In the genomic region with DNA sequence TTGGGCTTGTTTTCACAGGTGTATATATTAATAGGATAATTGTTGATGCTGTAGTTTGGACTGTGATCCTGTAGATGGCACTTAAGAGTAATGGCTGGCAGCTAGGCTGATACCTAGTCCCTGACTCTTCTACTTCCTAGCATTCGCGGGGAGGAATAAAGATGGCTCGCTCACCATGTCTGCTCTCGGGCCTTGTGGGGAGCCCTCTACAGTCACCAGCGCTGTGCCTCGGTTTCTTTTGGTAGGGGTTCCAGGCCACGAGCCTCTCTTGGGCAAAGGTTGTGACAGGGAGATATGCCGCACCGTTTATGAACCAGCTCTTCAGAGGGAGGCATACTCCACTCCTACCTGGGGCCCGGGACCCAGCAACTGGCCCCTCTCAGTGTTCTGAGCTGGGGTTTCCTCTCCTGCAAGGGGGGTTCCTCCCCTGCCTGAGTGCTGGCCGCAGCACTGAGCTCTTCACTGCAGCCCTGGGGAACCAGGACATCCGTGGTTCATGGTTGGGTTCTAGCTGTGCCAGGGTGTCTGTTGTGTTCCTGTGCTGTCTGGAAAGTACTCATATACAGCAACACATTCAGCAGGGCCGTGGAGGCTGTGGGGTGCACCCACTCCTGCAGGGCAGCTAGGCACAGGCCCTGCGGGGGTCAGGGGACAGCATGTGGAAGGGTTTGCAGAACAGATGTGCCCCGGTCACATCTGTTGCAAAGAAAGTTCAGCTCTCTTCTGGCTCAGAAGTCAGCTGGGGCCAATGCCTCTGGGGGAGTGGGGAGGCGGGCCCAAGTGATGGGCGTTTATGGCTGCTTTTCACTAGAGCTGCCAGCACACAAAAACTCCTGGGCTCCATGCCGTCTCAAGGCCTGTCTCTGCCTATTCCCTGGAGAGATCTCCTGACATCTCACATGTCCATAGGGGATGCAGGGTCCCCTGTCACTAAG, we compare ENCODE assay signal across 9 cellular contexts.
DNase-seq lines count a peak whose midpoint lies in the region; ATAC-seq, FAIRE-seq and TF ChIP-seq lines count a peak whose summit lies in the region.
"Had no signal": no experiment of that assay in that cellular context is flagged by ENCODE, and none has a peak within 500 bp of the region (broad histone marks: within the 10 kb centered on the region; RNA-seq: fewer than 3 reads in every experiment).

No MANE protein-coding gene starts in this region.

- no peak overlapping the region for H3K9ac ChIP-seq in astrocyte (ENCODE audit: low read length)

- H3K4me1 ChIP-seq in astrocyte (ENCODE audit: insufficient read depth, low read length) (no peaks in the 10 kb centered on the region), spleen (no peaks in the 10 kb centered on the region), aorta (ENCODE audit: control insufficient read depth in 1 of 2, insufficient read depth in 2 of 2, low read length in 2 of 2) (no peaks in the 10 kb centered on the region)

- intact Hi-C loops in spleen (cut with DNase I; ENCODE audit: low total_unique reads), result no loop called here
- intact Hi-C loops in aorta (cut with DNase I), result no loop called here

- H3K27me3 ChIP-seq in astrocyte (ENCODE audit: insufficient read depth, low read length) (no peaks in the 10 kb centered on the region), spleen (replicated peaks in 1 of 7) (no peaks in the 10 kb centered on the region), aorta (ENCODE audit: control insufficient read depth in 1 of 2, insufficient read depth in 2 of 2, low read length in 1 of 2) (no peaks in the 10 kb centered on the region)

- no peaks in the 10 kb centered on the region for H3K36me3 Mint-ChIP-seq in astrocyte (ENCODE audit: low read depth, unreplicated experiment)
- H3K36me3 Mint-ChIP-seq: activated naive CD8-positive, alpha-beta T cell had no signal

- H3K4me1 Mint-ChIP-seq in astrocyte (ENCODE audit: low read depth, unreplicated experiment), result peaks cover 5% of the 10 kb centered on the region

- H3K27ac Mint-ChIP-seq in astrocyte (ENCODE audit: unreplicated experiment), result no peak overlapping the region
- H3K27ac Mint-ChIP-seq: activated naive CD8-positive, alpha-beta T cell had no signal

- peaks cover 2% of the 10 kb centered on the region for H3K27me3 Mint-ChIP-seq in astrocyte (ENCODE audit: low read depth, unreplicated experiment)
- H3K27me3 Mint-ChIP-seq: activated naive CD8-positive, alpha-beta T cell had no signal

- TF ChIP-seq CTCF in astrocyte (IDR thresholded peaks at IDR 0.05; ENCODE audit: insufficient read depth, low read depth, low read length) (peak; percentile 37), spleen (IDR thresholded peaks at IDR 0.05 in 8 of 11, conservative IDR thresholded peaks at IDR 0.05 in 3 of 11) (no peak)

- ATAC-seq in GM18520 (IDR thresholded peaks at IDR 0.05; ENCODE audit: unreplicated experiment), result peak; percentile 67
- peak; percentile 71 for ATAC-seq in HG03521 (IDR thresholded peaks at IDR 0.05; ENCODE audit: unreplicated experiment)
- ATAC-seq in aorta (ENCODE audit: low FRiP score), result no peak

- in situ Hi-C loops in G401 (cut with HindIII; ENCODE audit: low sequenced_read_pairs), result no loop called here

- no peak overlapping the region for H3K4me2 ChIP-seq in astrocyte (ENCODE audit: low read length)

- H3K36me3 ChIP-seq in astrocyte (ENCODE audit: insufficient read depth, low read length) (no peaks in the 10 kb centered on the region), spleen (no peaks in the 10 kb centered on the region), aorta (ENCODE audit: control insufficient read depth in 1 of 2, insufficient read depth in 2 of 2, low read length in 1 of 2) (no peaks in the 10 kb centered on the region)

- H3K27ac ChIP-seq in astrocyte (ENCODE audit: low read depth, low read length), result no peak overlapping the region
- H3K27ac ChIP-seq in spleen, result no peak overlapping the region
- H3K27ac ChIP-seq in aorta (ENCODE audit: low read depth in 1 of 2, low read length in 2 of 2), result no peak overlapping the region

- no peak for TF ChIP-seq POLR2A in spleen (IDR thresholded peaks at IDR 0.05)

- FAIRE-seq in astrocyte (lab: Jason Lieb, UNC), result no peak

- H3K9me3 ChIP-seq in astrocyte (ENCODE audit: insufficient read depth, low read depth, low read length) (no peaks in the 10 kb centered on the region), spleen (no peaks in the 10 kb centered on the region), aorta (ENCODE audit: control insufficient read depth, low read length) (no peaks in the 10 kb centered on the region)

- H2AFZ ChIP-seq in astrocyte (ENCODE audit: low read depth, low read length), result no peak overlapping the region

- peak; percentile 10 for DNase-seq in A172 (ENCODE audit: low spot score)
- no peak for DNase-seq in astrocyte (ENCODE audit: low read depth)
- DNase-seq in spleen, result peak; percentile 59
- no peak for DNase-seq in aorta
- no peak for DNase-seq in G401 (ENCODE audit: low spot score)
- DNase-seq in activated gamma-delta T cell (lab: John Stamatoyannopoulos, UW), result no peak

- H3K4me3 Mint-ChIP-seq in astrocyte (ENCODE audit: unreplicated experiment), result no peak overlapping the region
- H3K4me3 Mint-ChIP-seq: activated naive CD8-positive, alpha-beta T cell had no signal

- WGBS in spleen, 5 donors, result 74 to 83% (median 78%) methylated on average over 4 to 18 of the region's 18 CpGs
- 83 to 85% methylated on average over 18 of the region's 18 CpGs for WGBS in aorta, 2 donors

- H3K9me3 Mint-ChIP-seq in astrocyte (ENCODE audit: unreplicated experiment), result peaks cover 2% of the 10 kb centered on the region

- H4K20me1 ChIP-seq in astrocyte (ENCODE audit: insufficient read depth, low read length), result no peaks in the 10 kb centered on the region

- H3K4me3 ChIP-seq in astrocyte (ENCODE audit: insufficient read depth, low read depth, low read length), result no peak overlapping the region
- no peak overlapping the region for H3K4me3 ChIP-seq in spleen
- no peak overlapping the region for H3K4me3 ChIP-seq in aorta (ENCODE audit: low read length in 2 of 2)

- no peaks in the 10 kb centered on the region for H3K79me2 ChIP-seq in astrocyte (ENCODE audit: insufficient read depth, low read length)

Comparison
In these comparisons a context has a peak if more than half of its experiments do, and no peak if none do; other contexts are left out.
1. DNase-seq: peak in A172 (single experiment) and spleen (single experiment); none in astrocyte (single experiment), aorta (0 of 2), G401 (single experiment) and activated gamma-delta T cell (single experiment).